Comparison of ENCODE assay signal across 1 cellular context in genomic region chr10:30980951-30981616, GRCh38.
TF ChIP-seq lines count a peak whose summit lies in the region.

No MANE protein-coding gene starts in this region.

TF ChIP-seq in GM23338, 12 proteins besides CTCF, POLR2A, EP300 and RAD21 (continued from another document):
- TF ChIP-seq ZNF114 (CRISPR knock-in tag; IDR thresholded peaks at IDR 0.05), result no peak
- TF ChIP-seq CREB1 (CRISPR knock-in tag; IDR thresholded peaks at IDR 0.05; ENCODE audit: low read depth), result no peak
- no peak for TF ChIP-seq ETS1 (IDR thresholded peaks at IDR 0.05)
